8 cellular contexts compared by ENCODE assay signal in genomic region chr5:174935854-174936474, GRCh38.
DNase-seq lines count a peak whose midpoint lies in the region; ATAC-seq, FAIRE-seq and TF ChIP-seq lines count a peak whose summit lies in the region.

No MANE protein-coding gene starts in this region.

- intact Hi-C loops in HCT116 (cut with micrococcal nuclease), result loop anchor here (1.0 to 10.0 kb wide), 5 partner anchors 26 to 609 kb away; no protein-coding TSS in a partner anchor
- intact Hi-C loops in sciatic nerve (cut with DNase I), result no loop called here

- peak overlapping the region; percentile 32; the same call in 1 of the 2 replicates for H3K4me2 ChIP-seq in HCT116 (ENCODE audit: low read length)

- TF ChIP-seq RAD21 in HCT116 (IDR thresholded peaks at IDR 0.05; ENCODE audit: low read depth), result peak; percentile 93

- no peak overlapping the region for H3K9ac ChIP-seq in HCT116 (ENCODE audit: low read length)
- no peak overlapping the region for H3K9ac ChIP-seq in adipocyte (ENCODE audit: low read length)

- H3K79me2 ChIP-seq in HCT116 (ENCODE audit: insufficient read depth, low read length), result no peaks in the 10 kb centered on the region

- no peaks in the 10 kb centered on the region for H3K27me3 ChIP-seq in HCT116 (ENCODE audit: insufficient read depth, low read length)
- H3K27me3 ChIP-seq in adipocyte (replicated peaks; ENCODE audit: control insufficient read depth, insufficient read depth, low read length), result peaks cover 16% of the 10 kb centered on the region
- no peaks in the 10 kb centered on the region for H3K27me3 ChIP-seq in right atrium auricular region

- no TSS peak for BruUV-seq in HCT116 (replicated peaks; lab: Mats Ljungman, UMichigan)

- peak overlapping the region; percentile 14 for H2AFZ ChIP-seq in HCT116 (ENCODE audit: low read depth, low read length, poor library complexity, severe bottlenecking)

- no peak for TF ChIP-seq POLR2A in HCT116 (IDR thresholded peaks at IDR 0.05; ENCODE audit: borderline replicate concordance, extremely low read depth, insufficient read depth, insufficient read length)

- no peak overlapping the region for H3K4me3 ChIP-seq in HCT116 (replicated peaks in 1 of 2; ENCODE audit: low read depth in 1 of 2, low read length in 2 of 2)
- no peak overlapping the region for H3K4me3 ChIP-seq in adipocyte (ENCODE audit: low read length)
- no peak overlapping the region for H3K4me3 ChIP-seq in right atrium auricular region

- no peaks in the 10 kb centered on the region for H4K20me1 ChIP-seq in HCT116 (ENCODE audit: insufficient read depth)

- FAIRE-seq in D721Med (lab: Jason Lieb, UNC), result no peak

- CTCF ChIA-PET in HCT116 (lab: Charles Lee), result interaction anchor here (1.0 to 1.5 kb wide), 2 partner anchors 25 to 528 kb away, joined by 3 to 4 read pairs; no protein-coding TSS in a partner anchor

- H3K27ac ChIP-seq in HCT116 (ENCODE audit: low read depth, low read length), result no peak overlapping the region
- no peak overlapping the region for H3K27ac ChIP-seq in right atrium auricular region

- H3K36me3 ChIP-seq in HCT116 (ENCODE audit: control insufficient read depth in 1 of 2, insufficient read depth in 2 of 2, low read length in 2 of 2) (no peaks in the 10 kb centered on the region), adipocyte (ENCODE audit: control insufficient read depth, insufficient read depth, low read length, severe bottlenecking) (no peaks in the 10 kb centered on the region), right atrium auricular region (no peaks in the 10 kb centered on the region)

- TF ChIP-seq CTCF in D721Med (IDR thresholded peaks at IDR 0.05; ENCODE audit: insufficient read depth, missing control alignments) (peak; percentile 97), HCT116 (IDR thresholded peaks at IDR 0.05 in 2 of 3, conservative IDR thresholded peaks at IDR 0.05 in 1 of 3; ENCODE audit: borderline replicate concordance in 1 of 3, insufficient read depth in 1 of 3, low read depth in 2 of 3, low read length in 2 of 3) (peak; percentile 83 to 93 (median 92)), right atrium auricular region (IDR thresholded peaks at IDR 0.05) (peak; percentile 84 to 91)

- no peaks in the 10 kb centered on the region for H3K9me2 ChIP-seq in HCT116 (ENCODE audit: insufficient read depth)

- DNase-seq in D721Med (ENCODE audit: insufficient read length, low spot score), result peak; percentile 18
- peak; percentile 51 for DNase-seq in HCT116 (ENCODE audit: low read depth, low spot score)
- peak; percentile 30 for DNase-seq in RKO (ENCODE audit: low spot score)
- peak; percentile 77 for DNase-seq in adipocyte (ENCODE audit: low read depth)
- DNase-seq in right atrium auricular region (ENCODE audit: low spot score), result no peak
- DNase-seq in sciatic nerve (ENCODE audit: low spot score), result peak; percentile 74
- DNase-seq in NK-92 treated with Interleukin-12 subunit alpha and Interleukin-12 subunit beta, amount 100 ng/mL, for 24 hours (lab: John Stamatoyannopoulos, UW), result no peak

- POLR2A ChIA-PET in HCT116 (lab: Charles Lee), result no interaction called here

- ATAC-seq in HCT116, result peak; percentile 98
- peak; percentile 64 for ATAC-seq in sciatic nerve
- ATAC-seq in HG03469 (IDR thresholded peaks at IDR 0.05; ENCODE audit: unreplicated experiment), result no peak

- H3K4me1 ChIP-seq in HCT116 (ENCODE audit: control insufficient read depth in 1 of 2, insufficient read depth in 2 of 2, low read length in 2 of 2) (peaks cover 0 to 4% of the 10 kb centered on the region in 2 experiments; a peak in 1 of 4 replicates), adipocyte (ENCODE audit: control insufficient read depth, insufficient read depth, low read length) (no peaks in the 10 kb centered on the region), right atrium auricular region (no peaks in the 10 kb centered on the region)

- RAD21 ChIA-PET in HCT116 (lab: Charles Lee; ENCODE audit: low non-redundant PET in 1 of 2, low total read pairs in 2 of 2, uncharacterized antibody in 2 of 2, unreplicated experiment in 2 of 2), result no interaction called here

- H3K9me3 ChIP-seq in HCT116 (ENCODE audit: control insufficient read depth in 1 of 2, insufficient read depth in 1 of 2, low read depth in 1 of 2, low read length in 2 of 2) (no peaks in the 10 kb centered on the region), adipocyte (ENCODE audit: control insufficient read depth, low read length) (no peaks in the 10 kb centered on the region), right atrium auricular region (peaks cover 3 to 8% of the 10 kb centered on the region in 2 donors)

TF ChIP-seq in HCT116, 20 proteins besides CTCF, POLR2A, EP300 and RAD21:
- TF ChIP-seq SRF (IDR thresholded peaks at IDR 0.05; ENCODE audit: low read depth) (no peak), CBX3 (IDR thresholded peaks at IDR 0.05; ENCODE audit: low read depth) (no peak), REST (IDR thresholded peaks at IDR 0.05; ENCODE audit: low read depth) (no peak), FOSL1 (IDR thresholded peaks at IDR 0.05; ENCODE audit: low read depth) (no peak), SP1 (IDR thresholded peaks at IDR 0.05; ENCODE audit: low read depth) (no peak), YY1 (IDR thresholded peaks at IDR 0.05; ENCODE audit: extremely low read depth, insufficient replicate concordance, low read depth, low read length) (peak; percentile 48), POLR2AphosphoS5 (IDR thresholded peaks at IDR 0.05; ENCODE audit: low read depth, low read length) (no peak)
TF ChIP-seq in HCT116: peak in this region for 1.

Comparison
In these comparisons a context has a peak if more than half of its experiments do, and no peak if none do; other contexts are left out.
1. DNase-seq: peak in D721Med (single experiment), HCT116 (single experiment), RKO (single experiment), adipocyte (single experiment) and sciatic nerve (single experiment); none in right atrium auricular region (single experiment) and NK-92 treated with Interleukin-12 subunit alpha and Interleukin-12 subunit beta, amount 100 ng/mL, for 24 hours (single experiment).
2. Peak in every context shown above with its lines, with median percentiles within 50 percentile points of each other: CTCF ChIP-seq.